1 cellular context compared by ENCODE assay signal in genomic region chr6:87700729-87701675, GRCh38.
A peak's percentile ranks its signal among the peaks of the same experiment; 100 is the strongest.
TF ChIP-seq lines count a peak whose summit lies in the region.

No MANE protein-coding gene starts in this region.

TF ChIP-seq in GM12878, 131 proteins besides CTCF, POLR2A, EP300 and RAD21 (continued from another document):
- peak; percentile 18; the same call in 1 of the 2 replicates for TF ChIP-seq RELB (IDR thresholded peaks at IDR 0.05; ENCODE audit: low read depth)
- TF ChIP-seq YBX1 (IDR thresholded peaks at IDR 0.05) = no peak
- no peak for TF ChIP-seq TCF7 (IDR thresholded peaks at IDR 0.05; ENCODE audit: borderline replicate concordance)
- no peak for TF ChIP-seq USF1 (IDR thresholded peaks at IDR 0.05; ENCODE audit: borderline replicate concordance, extremely low read length, insufficient read depth, low read depth, low read length)
- TF ChIP-seq ZNF217 (IDR thresholded peaks at IDR 0.05) = no peak
- no peak for TF ChIP-seq NFYA (IDR thresholded peaks at IDR 0.05; ENCODE audit: borderline replicate concordance, low read depth, low read length)
- TF ChIP-seq SIX5 (IDR thresholded peaks at IDR 0.05; ENCODE audit: low read depth, low read length, severe bottlenecking) = no peak
- peak in 1 of 2 experiments; percentile 21; a peak in 1 of 3 replicates for TF ChIP-seq EGR1 (IDR thresholded peaks at IDR 0.05; ENCODE audit: borderline replicate concordance in 1 of 2, low read depth in 2 of 2, low read length in 2 of 2)
- no peak for TF ChIP-seq RELA (IDR thresholded peaks at IDR 0.05; ENCODE audit: borderline replicate concordance, partially characterized antibody)
- peak; percentile 44; the same call in 1 of the 2 replicates for TF ChIP-seq CREB1 (IDR thresholded peaks at IDR 0.05; ENCODE audit: low read depth)
- no peak; the same call in 1 of the 2 replicates for TF ChIP-seq CBFB (IDR thresholded peaks at IDR 0.05; ENCODE audit: low read depth)
- TF ChIP-seq PAX8 (IDR thresholded peaks at IDR 0.05) = no peak
- TF ChIP-seq ZBTB4 (CRISPR knock-in tag; IDR thresholded peaks at IDR 0.05) = no peak
- no peak for TF ChIP-seq SUPT20H (IDR thresholded peaks at IDR 0.05; ENCODE audit: borderline replicate concordance, control insufficient read depth, low read depth, low read length)
- TF ChIP-seq NKRF (conservative IDR thresholded peaks at IDR 0.05) = no peak
- TF ChIP-seq TARDBP (IDR thresholded peaks at IDR 0.05; ENCODE audit: borderline replicate concordance) = no peak
- peak; percentile 40; the same call in 1 of the 2 replicates for TF ChIP-seq SMAD5 (IDR thresholded peaks at IDR 0.05; ENCODE audit: low read depth)
- TF ChIP-seq WRNIP1 (IDR thresholded peaks at IDR 0.05; ENCODE audit: borderline replicate concordance, low read depth, low read length) = 0 out of 2 replicates have a peak, but pooled peaks have one; percentile 73
- TF ChIP-seq SPI1 (IDR thresholded peaks at IDR 0.05; ENCODE audit: borderline replicate concordance, insufficient read depth, low read depth, low read length) = no peak
- no peak for TF ChIP-seq PAX5 (IDR thresholded peaks at IDR 0.05; ENCODE audit: borderline replicate concordance, low read depth, low read length)
- TF ChIP-seq E2F4 (IDR thresholded peaks at IDR 0.05; ENCODE audit: low read depth, low read length) = no peak
- peak; percentile 92 for TF ChIP-seq CHD2 (IDR thresholded peaks at IDR 0.05; ENCODE audit: borderline replicate concordance, low read depth, low read length)
- no peak for TF ChIP-seq STAT3 (IDR thresholded peaks at IDR 0.05; ENCODE audit: low read depth, low read length)
- peak; percentile 50; the same call in 1 of the 2 replicates for TF ChIP-seq NBN (IDR thresholded peaks at IDR 0.05)
- TF ChIP-seq SIN3A (IDR thresholded peaks at IDR 0.05; ENCODE audit: low read depth, low read length) = peak; percentile 63; the same call in 1 of the 2 replicates
- no peak for TF ChIP-seq CHD1 (IDR thresholded peaks at IDR 0.05; ENCODE audit: low read depth, low read length)
- no peak for TF ChIP-seq SMC3 (IDR thresholded peaks at IDR 0.05; ENCODE audit: borderline replicate concordance, low read length)
- peak; percentile 6; the same call in 1 of the 2 replicates for TF ChIP-seq BACH1 (IDR thresholded peaks at IDR 0.05; ENCODE audit: borderline replicate concordance)
- TF ChIP-seq POLR2AphosphoS5 (IDR thresholded peaks at IDR 0.05; ENCODE audit: low read length) = 0 out of 2 replicates have a peak, but pooled peaks have one; percentile 62
- TF ChIP-seq ZBTB33 (IDR thresholded peaks at IDR 0.05) = no peak
- 0 out of 2 replicates have a peak, but pooled peaks have one; percentile 42 for TF ChIP-seq POLR2AphosphoS2 (IDR thresholded peaks at IDR 0.05; ENCODE audit: low read depth, low read length)
- TF ChIP-seq RBBP5 (conservative IDR thresholded peaks at IDR 0.05) = no peak
- peak; percentile 87 for TF ChIP-seq PBX3 (IDR thresholded peaks at IDR 0.05; ENCODE audit: insufficient replicate concordance, low read depth, low read length)
- no peak for TF ChIP-seq BHLHE40 (IDR thresholded peaks at IDR 0.05; ENCODE audit: borderline replicate concordance in 1 of 2, low read depth in 2 of 2, low read length in 1 of 2)
- TF ChIP-seq MLLT1 (IDR thresholded peaks at IDR 0.05) = peak; percentile 79
- TF ChIP-seq MEF2A (IDR thresholded peaks at IDR 0.05; ENCODE audit: insufficient read depth, low read depth, low read length) = 0 out of 2 replicates have a peak, but pooled peaks have one; percentile 43
- peak in 1 of 2 experiments; percentile 18; a peak in 3 of 4 replicates for TF ChIP-seq IKZF2 (IDR thresholded peaks at IDR 0.05)
- TF ChIP-seq EED (IDR thresholded peaks at IDR 0.05; ENCODE audit: low read depth) = no peak
